In genomic region chr7:7718461-7718860, GRCh38 we compare ENCODE assay signal across 1 cellular context.
TF ChIP-seq lines count a peak whose summit lies in the region.

TSS of gene RPA3 (minus strand) at chr7:7718607. CDS start at chr7:7640418, 78,189 bp downstream.

TF ChIP-seq in GM23338, 12 proteins besides CTCF, POLR2A, EP300 and RAD21 (continued from another document):
- no peak for TF ChIP-seq CREB1 (CRISPR knock-in tag; IDR thresholded peaks at IDR 0.05; ENCODE audit: low read depth)
- TF ChIP-seq JUNB (IDR thresholded peaks at IDR 0.05; ENCODE audit: unreplicated experiment), result no peak
- no peak for TF ChIP-seq ZNF331 (CRISPR knock-in tag; IDR thresholded peaks at IDR 0.05; ENCODE audit: low read depth)
